Comparison of ENCODE assay signal across 14 cellular contexts in genomic region chr9:16179566-16179965, GRCh38.
A peak's percentile ranks its signal among the peaks of the same experiment; 100 is the strongest.
DNase-seq lines count a peak whose midpoint lies in the region; ATAC-seq, FAIRE-seq and TF ChIP-seq lines count a peak whose summit lies in the region.
"Had no signal": no experiment of that assay in that cellular context is flagged by ENCODE, and none has a peak within 500 bp of the region (broad histone marks: within the 10 kb centered on the region; RNA-seq: fewer than 3 reads in every experiment).

No MANE protein-coding gene starts in this region.

- H3K36me3 ChIP-seq in CD4-positive, CD25-positive, alpha-beta regulatory T cell (ENCODE audit: control insufficient read depth, insufficient read depth, low read length), result no peaks in the 10 kb centered on the region
- H3K36me3 ChIP-seq in GM06990 (ENCODE audit: control insufficient read depth, insufficient read depth, low read length) (no peaks in the 10 kb centered on the region), astrocyte (ENCODE audit: insufficient read depth, low read length) (no peaks in the 10 kb centered on the region)
- H3K36me3 ChIP-seq: left ventricle myocardium inferior, MG63 had no signal

- no peak overlapping the region for H3K27ac ChIP-seq in CD4-positive, CD25-positive, alpha-beta regulatory T cell (ENCODE audit: insufficient read depth, low read length, poor library complexity, severe bottlenecking)
- H3K27ac ChIP-seq in astrocyte (ENCODE audit: low read depth, low read length), result no peak overlapping the region
- H3K27ac ChIP-seq: left ventricle myocardium inferior had no signal

- peaks cover 0 to 23% (median 3%) of the 10 kb centered on the region in 4 donors for H3K4me1 Mint-ChIP-seq in CD4-positive, CD25-positive, alpha-beta regulatory T cell
- peaks cover 12% of the 10 kb centered on the region for H3K4me1 Mint-ChIP-seq in astrocyte (ENCODE audit: low read depth, unreplicated experiment)
- H3K4me1 Mint-ChIP-seq in natural killer cell, result no peaks in the 10 kb centered on the region
- H3K4me1 Mint-ChIP-seq: brain had no signal

- peak; percentile 74 to 80 for ATAC-seq in CD4-positive, CD25-positive, alpha-beta regulatory T cell (ENCODE audit: low read depth in 2 of 2)
- ATAC-seq in HG03442 (IDR thresholded peaks at IDR 0.05; ENCODE audit: unreplicated experiment), result peak; percentile 52
- ATAC-seq in GM19395 (IDR thresholded peaks at IDR 0.05; ENCODE audit: unreplicated experiment), result no peak
- ATAC-seq in natural killer cell, result no peak

- no peak overlapping the region for H2AFZ ChIP-seq in astrocyte (ENCODE audit: low read depth, low read length)

- H3K4me1 ChIP-seq in CD4-positive, CD25-positive, alpha-beta regulatory T cell (ENCODE audit: control insufficient read depth, insufficient read depth, low read length, poor library complexity, severe bottlenecking), result no peaks in the 10 kb centered on the region
- H3K4me1 ChIP-seq in astrocyte (ENCODE audit: insufficient read depth, low read length), result no peaks in the 10 kb centered on the region

- FAIRE-seq in astrocyte (lab: Jason Lieb, UNC), result peak; percentile 23
- FAIRE-seq: urothelium cell line had no signal

- no peak for TF ChIP-seq CTCF in GM06990 (IDR thresholded peaks at IDR 0.05; ENCODE audit: insufficient read depth, low read length, poor library complexity, severe bottlenecking)
- no peak for TF ChIP-seq CTCF in astrocyte (IDR thresholded peaks at IDR 0.05; ENCODE audit: insufficient read depth, low read depth, low read length)
- no peak for TF ChIP-seq CTCF in natural killer cell (IDR thresholded peaks at IDR 0.05)

- H4K20me1 ChIP-seq in astrocyte (ENCODE audit: insufficient read depth, low read length), result no peaks in the 10 kb centered on the region

- no peak overlapping the region for H3K4me3 Mint-ChIP-seq in CD4-positive, CD25-positive, alpha-beta regulatory T cell
- no peak overlapping the region for H3K4me3 Mint-ChIP-seq in astrocyte (ENCODE audit: unreplicated experiment)
- H3K4me3 Mint-ChIP-seq in natural killer cell, result no peak overlapping the region
- H3K4me3 Mint-ChIP-seq: brain, H9 had no signal

- no peak overlapping the region for H3K27ac Mint-ChIP-seq in CD4-positive, CD25-positive, alpha-beta regulatory T cell
- no peak overlapping the region for H3K27ac Mint-ChIP-seq in astrocyte (ENCODE audit: unreplicated experiment)
- no peak overlapping the region for H3K27ac Mint-ChIP-seq in natural killer cell
- H3K27ac Mint-ChIP-seq: brain, H9 had no signal

- no peaks in the 10 kb centered on the region for H3K27me3 Mint-ChIP-seq in CD4-positive, CD25-positive, alpha-beta regulatory T cell
- H3K27me3 Mint-ChIP-seq in astrocyte (ENCODE audit: low read depth, unreplicated experiment) (no peaks in the 10 kb centered on the region), natural killer cell (ENCODE audit: low read depth in 2 of 2) (peaks cover 5 to 28% of the 10 kb centered on the region in 2 donors)
- H3K27me3 Mint-ChIP-seq: brain had no signal

- intact Hi-C loops in natural killer cell (cut with micrococcal nuclease), result no loop called here

- H3K27me3 ChIP-seq in CD4-positive, CD25-positive, alpha-beta regulatory T cell (ENCODE audit: control insufficient read depth, insufficient read depth, low read length), result no peaks in the 10 kb centered on the region
- no peaks in the 10 kb centered on the region for H3K27me3 ChIP-seq in GM06990 (replicated peaks; ENCODE audit: control insufficient read depth, insufficient read depth, low read length)
- no peaks in the 10 kb centered on the region for H3K27me3 ChIP-seq in astrocyte (ENCODE audit: insufficient read depth, low read length)
- H3K27me3 ChIP-seq: MG63 had no signal

- peak in 2 of 3 donors; percentile 4 to 51 for DNase-seq in CD4-positive, CD25-positive, alpha-beta regulatory T cell
- DNase-seq in GM06990 (ENCODE audit: extremely low read depth, insufficient read length), result peak; percentile 37
- DNase-seq in astrocyte (ENCODE audit: low read depth), result no peak
- DNase-seq in MV-4-11 (lab: John Stamatoyannopoulos, UW), result no peak
- DNase-seq in natural killer cell, result no peak
- DNase-seq in HuH-7 (ENCODE audit: low spot score), result no peak
- DNase-seq: H9, left ventricle myocardium inferior, MG63, NCI-H2227 treated with DMSO at 0.1 percent for 48 hours had no signal

- no peaks in the 10 kb centered on the region for H3K79me2 ChIP-seq in astrocyte (ENCODE audit: insufficient read depth, low read length)

- peaks cover 0 to 7% (median 2%) of the 10 kb centered on the region in 7 donors for H3K9me3 Mint-ChIP-seq in CD4-positive, CD25-positive, alpha-beta regulatory T cell
- no peaks in the 10 kb centered on the region for H3K9me3 Mint-ChIP-seq in astrocyte (ENCODE audit: unreplicated experiment)
- H3K9me3 Mint-ChIP-seq in natural killer cell, result no peaks in the 10 kb centered on the region
- H3K9me3 Mint-ChIP-seq: brain, H9 had no signal

- H3K36me3 Mint-ChIP-seq in CD4-positive, CD25-positive, alpha-beta regulatory T cell, result no peaks in the 10 kb centered on the region
- no peaks in the 10 kb centered on the region for H3K36me3 Mint-ChIP-seq in astrocyte (ENCODE audit: low read depth, unreplicated experiment)
- no peaks in the 10 kb centered on the region for H3K36me3 Mint-ChIP-seq in natural killer cell
- H3K36me3 Mint-ChIP-seq: brain had no signal

- no peak overlapping the region for H3K4me3 ChIP-seq in CD4-positive, CD25-positive, alpha-beta regulatory T cell (ENCODE audit: low read depth, low read length)
- no peak overlapping the region for H3K4me3 ChIP-seq in GM06990 (replicated peaks; ENCODE audit: low read depth, low read length)
- no peak overlapping the region for H3K4me3 ChIP-seq in astrocyte (ENCODE audit: insufficient read depth, low read depth, low read length)
- H3K4me3 ChIP-seq: left ventricle myocardium inferior, MG63 had no signal

- H3K9me3 ChIP-seq in CD4-positive, CD25-positive, alpha-beta regulatory T cell (ENCODE audit: control insufficient read depth in 2 of 2, low read length in 2 of 2), result no peaks in the 10 kb centered on the region
- no peaks in the 10 kb centered on the region for H3K9me3 ChIP-seq in astrocyte (ENCODE audit: insufficient read depth, low read depth, low read length)
- H3K9me3 ChIP-seq: left ventricle myocardium inferior, MG63 had no signal

- H3K9ac ChIP-seq in astrocyte (ENCODE audit: low read length), result no peak overlapping the region

- no peak overlapping the region for H3K4me2 ChIP-seq in astrocyte (ENCODE audit: low read length)

Comparison
In these comparisons a context has a peak if more than half of its experiments do, and no peak if none do; other contexts are left out.
1. ATAC-seq: peak in CD4-positive, CD25-positive, alpha-beta regulatory T cell (2 of 2) and HG03442 (single experiment); none in GM19395 (single experiment) and natural killer cell (0 of 3).
2. DNase-seq: peak in CD4-positive, CD25-positive, alpha-beta regulatory T cell (2 of 3) and GM06990 (single experiment); none in astrocyte (single experiment), MV-4-11 (single experiment), natural killer cell (single experiment) and HuH-7 (single experiment).